ENCODE assay signal across 24 cellular contexts in the genomic region with DNA sequence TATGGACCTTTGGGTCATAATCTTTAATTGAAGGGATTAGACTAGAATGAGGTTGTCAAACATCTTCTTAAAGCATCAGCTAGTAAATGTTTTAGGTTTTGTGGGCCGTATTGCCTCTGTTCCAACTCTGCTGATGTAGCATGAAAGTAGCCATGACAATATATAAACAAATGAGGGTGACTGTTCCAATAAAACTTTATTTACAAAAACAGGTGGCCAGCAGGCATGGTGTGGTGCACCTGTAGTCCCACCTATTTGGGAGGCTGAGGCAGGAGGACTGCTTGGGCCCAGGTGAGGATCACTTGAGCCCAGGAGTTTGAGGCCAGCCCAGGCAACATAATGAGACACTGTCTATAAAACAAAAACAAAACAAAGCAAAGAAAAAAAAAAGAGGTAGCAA. TPM values are rescaled to one million over a fixed set of nuclear protein-coding genes. Genes with fewer than 3 reads are reported as not detected.
"Had no signal": no experiment of that assay in that cellular context is flagged by ENCODE, and none has a peak within 500 bp of the region (broad histone marks: within the 10 kb centered on the region; RNA-seq: fewer than 3 reads in every experiment).

No MANE protein-coding gene starts in this region.

- H3K36me3 Mint-ChIP-seq: immature natural killer cell had no signal

- DNase-seq: dermis blood vessel endothelial cell; dorsolateral prefrontal cortex; effector CD8-positive, alpha-beta T cell; effector memory CD8-positive, alpha-beta T cell; foreskin keratinocyte; heart left ventricle; hypothalamus; immature natural killer cell; islet precursor cell; kidney; left cardiac atrium; left lung; left ventricle myocardium superior; lower lobe of right lung; mesenchymal stem cell; mucosa of descending colon had no signal

- FAIRE-seq: colon, endothelial cell of umbilical vein, frontal cortex, kidney had no signal

- ATAC-seq: effector memory CD8-positive, alpha-beta T cell; foreskin keratinocyte; gastroesophageal sphincter; heart left ventricle; left cardiac atrium; left lung; left ventricle myocardium superior; lower lobe of right lung; mucosa of descending colon had no signal

- H3K27ac Mint-ChIP-seq: effector memory CD8-positive, alpha-beta T cell; immature natural killer cell; mesothelial cell of epicardium had no signal

- H3K4me2 ChIP-seq: hepatocyte had no signal

- H2AFZ ChIP-seq: hepatocyte had no signal

- H3K4me3 ChIP-seq: coronary artery, dorsolateral prefrontal cortex, esophagus muscularis mucosa, gastroesophageal sphincter, heart left ventricle, hepatocyte, left lung, lower lobe of right lung, mucosa of descending colon had no signal

- H3K27me3 ChIP-seq: esophagus muscularis mucosa, foreskin keratinocyte, hepatocyte, left lung had no signal

- H3K79me2 ChIP-seq: hepatocyte had no signal

- H3K36me3 ChIP-seq: esophagus muscularis mucosa, gastroesophageal sphincter, heart left ventricle, lower lobe of right lung had no signal

- H3K4me1 Mint-ChIP-seq: immature natural killer cell, mesothelial cell of epicardium had no signal

- H3K27ac ChIP-seq: coronary artery, dorsolateral prefrontal cortex, esophagus muscularis mucosa, foreskin keratinocyte, gastroesophageal sphincter, heart left ventricle, hepatocyte, left lung, lower lobe of right lung had no signal

- H3K9me3 ChIP-seq: esophagus muscularis mucosa, gastroesophageal sphincter, heart left ventricle, left lung, lower lobe of right lung, mucosa of descending colon had no signal

- H3K4me1 ChIP-seq: esophagus muscularis mucosa, foreskin keratinocyte, gastroesophageal sphincter, heart left ventricle, left lung, lower lobe of right lung had no signal

- H3K4me3 Mint-ChIP-seq: effector memory CD8-positive, alpha-beta T cell; immature natural killer cell; mesothelial cell of epicardium had no signal

- H3K9me3 Mint-ChIP-seq: effector memory CD8-positive, alpha-beta T cell; immature natural killer cell; mesothelial cell of epicardium had no signal

RNA-seq across cellular contexts. Expression of a gene that starts 18.4 kb away (rescaled TPM):
- total RNA-seq: left ventricle myocardium superior had no signal
- polyA plus RNA-seq: immature natural killer cell had no signal
